ENCODE assay signal across 23 cellular contexts in genomic region chr3:167880183-167880582, GRCh38.
DNase-seq lines count a peak whose midpoint lies in the region; ATAC-seq, FAIRE-seq and TF ChIP-seq lines count a peak whose summit lies in the region.
"Had no signal": no experiment of that assay in that cellular context is flagged by ENCODE, and none has a peak within 500 bp of the region (broad histone marks: within the 10 kb centered on the region; RNA-seq: fewer than 3 reads in every experiment).

No MANE protein-coding gene starts in this region.

- H3K9me3 Mint-ChIP-seq in activated naive CD8-positive, alpha-beta T cell treated with anti-CD3 and anti-CD28 coated beads, Interleukin-2, amount 50 U/mL, for 24 hours = no peaks in the 10 kb centered on the region
- H3K9me3 Mint-ChIP-seq: CD4-positive, alpha-beta T cell; CD8-positive, alpha-beta T cell had no signal

- no peak overlapping the region for H2AFZ ChIP-seq in HepG2 (ENCODE audit: low read length)

- peaks cover 8% of the 10 kb centered on the region for H3K27me3 Mint-ChIP-seq in activated naive CD8-positive, alpha-beta T cell treated with anti-CD3 and anti-CD28 coated beads, Interleukin-2, amount 50 U/mL, for 24 hours

- H3K4me3 ChIP-seq in HepG2 (replicated peaks in 1 of 3; ENCODE audit: insufficient read depth in 1 of 3, low read depth in 2 of 3, low read length in 3 of 3) = no peak overlapping the region
- H3K4me3 ChIP-seq in right lobe of liver = no peak overlapping the region
- H3K4me3 ChIP-seq: BLaER1 treated with 17β-estradiol and CSF1 and Interleukin-3, amounts not matched to agents 10 nM and 100 nM had no signal

- intact Hi-C loops in HepG2 (cut with micrococcal nuclease; ENCODE audit: unreplicated experiment) = no loop called here
- intact Hi-C loops in right lobe of liver (cut with DNase I) = no loop called here

- H3K4me1 Mint-ChIP-seq in activated naive CD8-positive, alpha-beta T cell treated with anti-CD3 and anti-CD28 coated beads, Interleukin-2, amount 50 U/mL, for 24 hours = peaks cover 4% of the 10 kb centered on the region

- TF ChIP-seq CTCF in HepG2 (CRISPR knock-in tag; IDR thresholded peaks at IDR 0.05) (no peak), right lobe of liver (IDR thresholded peaks at IDR 0.05) (no peak)

- no peaks in the 10 kb centered on the region for H4K20me1 ChIP-seq in HepG2 (ENCODE audit: insufficient read depth, low read length)
- H4K20me1 ChIP-seq: BLaER1 treated with 17β-estradiol and CSF1 and Interleukin-3, amounts not matched to agents 10 nM and 100 nM had no signal

- no peaks in the 10 kb centered on the region for H3K79me2 ChIP-seq in HepG2 (ENCODE audit: insufficient read depth, low read length)

- H3K9me3 ChIP-seq in HepG2 (ENCODE audit: low read length) (no peaks in the 10 kb centered on the region), right lobe of liver (no peaks in the 10 kb centered on the region)
- H3K9me3 ChIP-seq: BLaER1 treated with 17β-estradiol and CSF1 and Interleukin-3, amounts not matched to agents 10 nM and 100 nM; Caco-2 had no signal

- H3K36me3 Mint-ChIP-seq in activated naive CD8-positive, alpha-beta T cell treated with anti-CD3 and anti-CD28 coated beads, Interleukin-2, amount 50 U/mL, for 24 hours (ENCODE audit: low read depth) = no peaks in the 10 kb centered on the region
- H3K36me3 Mint-ChIP-seq: CD8-positive, alpha-beta T cell had no signal

- no TSS peak for BruUV-seq in HepG2 (replicated peaks; lab: Mats Ljungman, UMichigan)

- no peak for TF ChIP-seq RAD21 in HepG2 (CRISPR knock-in tag; IDR thresholded peaks at IDR 0.05)

- DNase-seq in HepG2 (ENCODE audit: low spot score) (no peak), right lobe of liver (no peak), SK-N-DZ (ENCODE audit: low spot score) (peak; percentile 25), frontal cortex (ENCODE audit: low spot score in 2 of 2) (no peak), NOMO-1 (lab: John Stamatoyannopoulos, UW; ENCODE audit: unreplicated experiment in 2 of 2) (no peak), hepatic stellate cell (ENCODE audit: low spot score) (no peak)
- DNase-seq in activated naive CD8-positive, alpha-beta T cell treated with anti-CD3 and anti-CD28 coated beads, Interleukin-2, amount 50 U/mL, for 24 hours = no peak
- DNase-seq: 8988T; AML-193; Caco-2; Calu3; CD4-positive, alpha-beta T cell; CD8-positive, alpha-beta T cell; DMS79 treated with DMSO at 0.1 percent for 48 hours; GF-D8 had no signal

- no peak for ATAC-seq in HepG2
- ATAC-seq in right lobe of liver = no peak
- ATAC-seq in activated naive CD8-positive, alpha-beta T cell treated with anti-CD3 and anti-CD28 coated beads, Interleukin-2, amount 50 U/mL, for 24 hours = no peak
- ATAC-seq: CD8-positive, alpha-beta T cell had no signal

- H3K27ac Mint-ChIP-seq in activated naive CD8-positive, alpha-beta T cell treated with anti-CD3 and anti-CD28 coated beads, Interleukin-2, amount 50 U/mL, for 24 hours = no peak overlapping the region
- H3K27ac Mint-ChIP-seq: B cell; CD4-positive, alpha-beta T cell; CD8-positive, alpha-beta T cell had no signal

- no peak overlapping the region for H3K4me2 ChIP-seq in HepG2 (ENCODE audit: low read depth, low read length)
- H3K4me2 ChIP-seq: BLaER1 treated with 17β-estradiol and CSF1 and Interleukin-3, amounts not matched to agents 10 nM and 100 nM had no signal

- no peaks in the 10 kb centered on the region for H3K4me1 ChIP-seq in HepG2 (ENCODE audit: insufficient read depth, low read length)
- H3K4me1 ChIP-seq in right lobe of liver = no peaks in the 10 kb centered on the region
- H3K4me1 ChIP-seq: Caco-2 had no signal

- FAIRE-seq in HepG2 (lab: Jason Lieb, UNC) (no peak), frontal cortex (lab: Jason Lieb, UNC) (peak; percentile 59)
- FAIRE-seq: A204.1, D721Med, G401.6, GM12891, GM19239 had no signal

- in situ Hi-C loops in HepG2 (cut with HindIII; ENCODE audit: extremely low pct_ligation_motif_present, low pct_unique_long_range_greater_than_20kb) = loop anchor here (5.0 kb wide), 1 partner anchor 473 kb away; no protein-coding TSS in a partner anchor

- H3K9ac ChIP-seq in HepG2 (ENCODE audit: insufficient read depth, low read depth, low read length) = no peak overlapping the region
- H3K9ac ChIP-seq: BLaER1 treated with 17β-estradiol and CSF1 and Interleukin-3, amounts not matched to agents 10 nM and 100 nM had no signal

- no peak for TF ChIP-seq POLR2A in HepG2 (IDR thresholded peaks at IDR 0.05; ENCODE audit: insufficient read depth in 1 of 2, low read depth in 2 of 2, low read length in 2 of 2)
- TF ChIP-seq POLR2A in right lobe of liver (IDR thresholded peaks at IDR 0.05) = no peak

- no peaks in the 10 kb centered on the region; a peak in 1 of 5 replicates for H3K27me3 ChIP-seq in HepG2 (ENCODE audit: control insufficient read depth in 1 of 2, insufficient read depth in 2 of 2, low read length in 2 of 2)
- H3K27me3 ChIP-seq in right lobe of liver = no peaks in the 10 kb centered on the region
- H3K27me3 ChIP-seq: BLaER1 treated with 17β-estradiol and CSF1 and Interleukin-3, amounts not matched to agents 10 nM and 100 nM had no signal

- no peak for TF ChIP-seq EP300 in HepG2 (IDR thresholded peaks at IDR 0.05; ENCODE audit: low read depth in 2 of 2, low read length in 2 of 2)
- TF ChIP-seq EP300 in HepG2 (CRISPR knock-in tag; IDR thresholded peaks at IDR 0.05; ENCODE audit: borderline replicate concordance) = no peak

- H3K4me3 Mint-ChIP-seq in activated naive CD8-positive, alpha-beta T cell treated with anti-CD3 and anti-CD28 coated beads, Interleukin-2, amount 50 U/mL, for 24 hours = no peak overlapping the region
- H3K4me3 Mint-ChIP-seq: B cell; CD4-positive, alpha-beta T cell; CD8-positive, alpha-beta T cell had no signal

- no peaks in the 10 kb centered on the region for H3K36me3 ChIP-seq in HepG2 (replicated peaks in 1 of 2; ENCODE audit: control insufficient read depth in 1 of 2, insufficient read depth in 2 of 2, low read length in 2 of 2)
- no peaks in the 10 kb centered on the region for H3K36me3 ChIP-seq in right lobe of liver
- H3K36me3 ChIP-seq: BLaER1 treated with 17β-estradiol and CSF1 and Interleukin-3, amounts not matched to agents 10 nM and 100 nM had no signal

- POLR2A ChIA-PET in HepG2 (lab: Yijun Ruan, JAX) = no interaction called here

- H3K27ac ChIP-seq in HepG2 (ENCODE audit: extremely low read length, insufficient read depth, low read length) (no peak overlapping the region), right lobe of liver (no peak overlapping the region)
- H3K27ac ChIP-seq: BLaER1 treated with 17β-estradiol and CSF1 and Interleukin-3, amounts not matched to agents 10 nM and 100 nM; C4-2B had no signal

- CTCF ChIA-PET in HepG2 (lab: Yijun Ruan, JAX; ENCODE audit: low intra/inter-chr PET ratio, low total read pairs) = no interaction called here

TF ChIP-seq in HepG2, 621 proteins besides CTCF, POLR2A, EP300 and RAD21:
- no peak for TF ChIP-seq ZNF616 (CRISPR knock-in tag; IDR thresholded peaks at IDR 0.05; ENCODE audit: low read depth)
- no peak for TF ChIP-seq SNRNP70 (IDR thresholded peaks at IDR 0.05; ENCODE audit: low read depth, low read length)
- TF ChIP-seq NR2F6 (IDR thresholded peaks at IDR 0.05) = no peak
- no peak for TF ChIP-seq NR2F6 (CRISPR knock-in tag; IDR thresholded peaks at IDR 0.05)
- no peak for TF ChIP-seq HNF1A (IDR thresholded peaks at IDR 0.05; ENCODE audit: low read depth)
- no peak for TF ChIP-seq HNF1A (CRISPR knock-in tag; IDR thresholded peaks at IDR 0.05; ENCODE audit: borderline replicate concordance)
- TF ChIP-seq MAFK (conservative IDR thresholded peaks at IDR 0.05 in 1 of 2, IDR thresholded peaks at IDR 0.05 in 1 of 2; ENCODE audit: low read length in 2 of 2) = peak; percentile 53 to 76
- no peak for TF ChIP-seq MZF1 (CRISPR knock-in tag; IDR thresholded peaks at IDR 0.05; ENCODE audit: borderline replicate concordance)
- peak; percentile 61 for TF ChIP-seq MAFF (IDR thresholded peaks at IDR 0.05; ENCODE audit: low read depth, low read length)
- no peak for TF ChIP-seq SMAD1 (CRISPR knock-in tag; IDR thresholded peaks at IDR 0.05; ENCODE audit: borderline replicate concordance, low read depth)
- no peak for TF ChIP-seq CENPBD1 (CRISPR knock-in tag; IDR thresholded peaks at IDR 0.05; ENCODE audit: borderline replicate concordance, low read depth)
- TF ChIP-seq ZMAT3 (CRISPR knock-in tag; conservative IDR thresholded peaks at IDR 0.05) = no peak
- no peak for TF ChIP-seq SIN3B (IDR thresholded peaks at IDR 0.05; ENCODE audit: low read length)
